In the genomic region with DNA sequence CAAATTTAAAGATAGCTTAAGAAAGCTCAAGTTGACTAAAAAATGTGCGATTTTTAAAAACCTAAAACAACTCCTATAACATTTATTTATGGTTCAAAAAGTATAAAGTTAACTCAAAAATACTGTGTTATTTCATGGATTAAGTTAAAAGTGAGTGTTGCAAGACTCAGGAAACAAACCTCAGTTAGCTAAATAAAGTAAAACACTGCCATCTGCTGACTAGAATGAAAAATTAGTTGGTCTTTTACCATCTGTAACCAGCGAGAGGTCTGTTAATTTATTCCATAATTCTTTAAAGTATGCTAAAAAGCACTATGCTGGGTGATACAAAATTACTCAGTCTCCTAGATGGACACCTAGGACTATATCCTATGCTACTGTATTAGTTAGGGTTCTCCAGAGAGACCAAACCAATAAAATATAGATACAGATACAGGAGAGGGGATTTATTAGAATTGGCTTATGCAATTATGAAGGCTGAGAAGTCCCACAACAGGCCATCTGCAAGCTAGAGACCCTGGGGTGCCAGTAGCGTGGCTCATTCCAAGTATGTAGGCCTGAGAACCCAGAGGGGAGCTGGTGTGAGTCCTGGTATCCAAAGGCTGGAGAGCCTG, we compare ENCODE assay signal across 8 cellular contexts. TPM values are rescaled to one million over a fixed set of nuclear protein-coding genes. Genes with fewer than 3 reads are reported as not detected.
DNase-seq lines count a peak whose midpoint lies in the region; ATAC-seq and TF ChIP-seq lines count a peak whose summit lies in the region.

No MANE protein-coding gene starts in this region.

- peak; percentile 65 for TF ChIP-seq CTCF in OCI-LY1 (IDR thresholded peaks at IDR 0.05; ENCODE audit: low read length)
- TF ChIP-seq CTCF in endothelial cell (IDR thresholded peaks at IDR 0.05; ENCODE audit: unreplicated experiment): peak; percentile 58

- H3K27ac Mint-ChIP-seq in endothelial cell (ENCODE audit: unreplicated experiment): no peak overlapping the region

- no peak overlapping the region for H2AK5ac ChIP-seq in trophoblast cell (ENCODE audit: low read length)

- DNase-seq in DMS79 treated with DMSO at 0.1 percent for 48 hours (lab: John Stamatoyannopoulos, UW) (peak; percentile 57), endothelial cell (ENCODE audit: low spot score) (no peak), trophoblast cell (peak; percentile 12 to 82), GF-D8 (lab: John Stamatoyannopoulos, UW) (no peak)
- no peak for DNase-seq in stimulated activated CD4-positive, alpha-beta T cell treated with anti-CD3 and anti-CD28 coated beads, Interleukin-15, amount 100 ng/mL, for 24 hours

- H3K4me1 ChIP-seq in OCI-LY1 (ENCODE audit: insufficient read depth, low read length, severe bottlenecking) (no peaks in the 10 kb centered on the region), trophoblast cell (ENCODE audit: control insufficient read depth in 1 of 2, insufficient read depth in 2 of 2, low read length in 2 of 2) (no peaks in the 10 kb centered on the region)

- peaks cover 5% of the 10 kb centered on the region for H3K79me1 ChIP-seq in trophoblast cell (ENCODE audit: low read length)

- H3K27ac ChIP-seq in OCI-LY1 (ENCODE audit: low read depth, low read length, poor library complexity, severe bottlenecking) (no peak overlapping the region), trophoblast cell (ENCODE audit: low read depth, low read length) (no peak overlapping the region)

- no peak overlapping the region for H4K8ac ChIP-seq in trophoblast cell (ENCODE audit: low read depth, low read length)

- no peak overlapping the region for H3K4me3 ChIP-seq in OCI-LY1 (ENCODE audit: low read depth, low read length, poor library complexity, severe bottlenecking)
- H3K4me3 ChIP-seq in trophoblast cell (ENCODE audit: low read depth, low read length): no peak overlapping the region

- H3K4me1 Mint-ChIP-seq in endothelial cell (ENCODE audit: unreplicated experiment): peaks cover 7% of the 10 kb centered on the region

- no peak overlapping the region for H3K4me3 Mint-ChIP-seq in endothelial cell (ENCODE audit: unreplicated experiment)

- no peak overlapping the region for H3K18ac ChIP-seq in trophoblast cell (ENCODE audit: low read length)

- no peak overlapping the region for H3K23ac ChIP-seq in trophoblast cell (ENCODE audit: low read length)

- no CpG with 5 or more reads among the region's 3 CpGs for WGBS in trophoblast cell (ENCODE audit: extremely low coverage, insufficient coverage, insufficient read length)

- no peak overlapping the region for H2BK120ac ChIP-seq in trophoblast cell (ENCODE audit: insufficient read depth, low read length, poor library complexity)

- no peak overlapping the region for H2BK12ac ChIP-seq in trophoblast cell (ENCODE audit: low read length)

- H3K79me2 ChIP-seq in OCI-LY1 (ENCODE audit: insufficient read depth, low read length): no peaks in the 10 kb centered on the region
- H3K79me2 ChIP-seq in trophoblast cell (ENCODE audit: control insufficient read depth, insufficient read depth, low read length, poor library complexity): no peaks in the 10 kb centered on the region

- H3K27me3 Mint-ChIP-seq in endothelial cell (ENCODE audit: unreplicated experiment): peaks cover 9% of the 10 kb centered on the region

- no peak overlapping the region for H3K14ac ChIP-seq in trophoblast cell (ENCODE audit: low read length)

- H2BK5ac ChIP-seq in trophoblast cell (ENCODE audit: low read depth, low read length, poor library complexity): no peak overlapping the region

- no peak overlapping the region for H3K9ac ChIP-seq in OCI-LY1 (ENCODE audit: low read length)
- H3K9ac ChIP-seq in trophoblast cell (ENCODE audit: low read length): no peak overlapping the region

- no peaks in the 10 kb centered on the region for H4K20me1 ChIP-seq in OCI-LY1 (ENCODE audit: insufficient read depth, low read length)

- H2AFZ ChIP-seq in OCI-LY1 (ENCODE audit: low read length): no peak overlapping the region
- H2AFZ ChIP-seq in trophoblast cell (ENCODE audit: insufficient read depth, low read length, poor library complexity): no peak overlapping the region

- H3K9me3 ChIP-seq in OCI-LY1 (ENCODE audit: low read length) (no peaks in the 10 kb centered on the region), trophoblast cell (ENCODE audit: insufficient read depth, low read depth, low read length) (no peaks in the 10 kb centered on the region)

- peaks cover 7% of the 10 kb centered on the region for H3K36me3 Mint-ChIP-seq in endothelial cell (ENCODE audit: low read depth, unreplicated experiment)

- H3K4ac ChIP-seq in trophoblast cell (ENCODE audit: low read depth, low read length): no peak overlapping the region

- H3K27me3 ChIP-seq in OCI-LY1 (ENCODE audit: insufficient read depth, low read length): no peaks in the 10 kb centered on the region
- H3K27me3 ChIP-seq in trophoblast cell (ENCODE audit: insufficient read depth, low read length): no peaks in the 10 kb centered on the region

- no peak overlapping the region for H4K12ac ChIP-seq in trophoblast cell (ENCODE audit: low read depth, low read length)

- H3F3A ChIP-seq in OCI-LY1 (ENCODE audit: insufficient read depth, low read length): no peaks in the 10 kb centered on the region

- H3K9me2 ChIP-seq in OCI-LY1 (ENCODE audit: low read depth, low read length): no peaks in the 10 kb centered on the region

- no peaks in the 10 kb centered on the region for H3K36me3 ChIP-seq in OCI-LY1 (ENCODE audit: insufficient read depth, low read length)
- no peaks in the 10 kb centered on the region for H3K36me3 ChIP-seq in trophoblast cell (ENCODE audit: control insufficient read depth in 1 of 2, insufficient read depth in 2 of 2, low read length in 2 of 2)

- no peaks in the 10 kb centered on the region for H3K9me3 Mint-ChIP-seq in endothelial cell (ENCODE audit: unreplicated experiment)

- H3K4me2 ChIP-seq in OCI-LY1 (ENCODE audit: low read length) (no peak overlapping the region), trophoblast cell (ENCODE audit: low read length) (no peak overlapping the region)

- no peak overlapping the region for H4K91ac ChIP-seq in trophoblast cell (ENCODE audit: low read depth, low read length)

- ATAC-seq in HG03378 (IDR thresholded peaks at IDR 0.05; ENCODE audit: unreplicated experiment) (peak; percentile 67), HG03097 (IDR thresholded peaks at IDR 0.05; ENCODE audit: low FRiP score, unreplicated experiment) (no peak)

RNA-seq across cellular contexts. Expression of a gene that starts 4.9 kb away (rescaled TPM):
- 94.8 TPM for total RNA-seq in endothelial cell (ENCODE audit: unreplicated experiment)
- 30.1 and 30.5 TPM in 2 replicates for polyA plus RNA-seq in trophoblast cell (2013)

Comparison
In these comparisons a context has a peak if more than half of its experiments do, and no peak if none do; other contexts are left out.
1. DNase-seq: peak in DMS79 treated with DMSO at 0.1 percent for 48 hours (single experiment) and trophoblast cell (2 of 2); none in endothelial cell (single experiment), GF-D8 (single experiment) and stimulated activated CD4-positive, alpha-beta T cell treated with anti-CD3 and anti-CD28 coated beads, Interleukin-15, amount 100 ng/mL, for 24 hours (single experiment).